12 cellular contexts compared by ENCODE assay signal in genomic region chr13:26476111-26476743, GRCh38.
DNase-seq lines count a peak whose midpoint lies in the region; ATAC-seq and TF ChIP-seq lines count a peak whose summit lies in the region.
"Had no signal": no experiment of that assay in that cellular context is flagged by ENCODE, and none has a peak within 500 bp of the region (broad histone marks: within the 10 kb centered on the region; RNA-seq: fewer than 3 reads in every experiment).

No MANE protein-coding gene starts in this region.

- no peaks in the 10 kb centered on the region for H3K27me3 Mint-ChIP-seq in activated naive CD8-positive, alpha-beta T cell treated with anti-CD3 and anti-CD28 coated beads, Interleukin-2, amount 50 U/mL, for 24 hours

- no peaks in the 10 kb centered on the region for H3K36me3 Mint-ChIP-seq in activated naive CD8-positive, alpha-beta T cell treated with anti-CD3 and anti-CD28 coated beads, Interleukin-2, amount 50 U/mL, for 24 hours (ENCODE audit: low read depth)

- TF ChIP-seq CTCF in A673 (conservative IDR thresholded peaks at IDR 0.05; ENCODE audit: low read depth, low read length) (no peak), PC-9 (conservative IDR thresholded peaks at IDR 0.05) (no peak)

- H3K9me3 ChIP-seq in HUES48 (ENCODE audit: control insufficient read depth, insufficient read depth, low read length) (no peaks in the 10 kb centered on the region), A673 (ENCODE audit: low read depth, low read length, poor library complexity, severe bottlenecking) (no peaks in the 10 kb centered on the region), PC-9 (ENCODE audit: insufficient read depth, low read depth) (no peaks in the 10 kb centered on the region)
- H3K9me3 ChIP-seq: vagina had no signal

- intact Hi-C loops in A673 (cut with micrococcal nuclease; ENCODE audit: unreplicated experiment): no loop called here
- intact Hi-C loops in PC-9 (cut with micrococcal nuclease; ENCODE audit: unreplicated experiment): no loop called here

- no peaks in the 10 kb centered on the region for H3K36me3 ChIP-seq in HUES48 (ENCODE audit: control insufficient read depth, insufficient read depth, low read length)
- H3K36me3 ChIP-seq in A673 (ENCODE audit: insufficient read depth, low read length, poor library complexity, severe bottlenecking): no peaks in the 10 kb centered on the region
- no peaks in the 10 kb centered on the region for H3K36me3 ChIP-seq in PC-9 (ENCODE audit: low read depth)
- H3K36me3 ChIP-seq: vagina had no signal

- H3K9me2 ChIP-seq in PC-9 (ENCODE audit: insufficient read depth): no peaks in the 10 kb centered on the region

- peaks cover 13% of the 10 kb centered on the region for H3K4me1 Mint-ChIP-seq in activated naive CD8-positive, alpha-beta T cell treated with anti-CD3 and anti-CD28 coated beads, Interleukin-2, amount 50 U/mL, for 24 hours

- CTCF ChIA-PET in A673 (lab: Charles Lee): interaction anchor here (0.7 kb wide), 1 partner anchor 130 kb away, joined by 3 read pairs; no protein-coding TSS in a partner anchor
- CTCF ChIA-PET in PC-9 (lab: Charles Lee): no interaction called here

- H3K4me1 ChIP-seq in HUES48 (ENCODE audit: control insufficient read depth, insufficient read depth, low read length) (peaks cover 25% of the 10 kb centered on the region), A673 (ENCODE audit: insufficient read depth, low read length, poor library complexity, severe bottlenecking) (no peaks in the 10 kb centered on the region), PC-9 (replicated peaks; ENCODE audit: insufficient read depth) (peaks cover 14% of the 10 kb centered on the region)
- H3K4me1 ChIP-seq: vagina had no signal

- H2AFZ ChIP-seq in PC-9: no peak overlapping the region

- H3K4me3 Mint-ChIP-seq in activated naive CD8-positive, alpha-beta T cell treated with anti-CD3 and anti-CD28 coated beads, Interleukin-2, amount 50 U/mL, for 24 hours: peak overlapping the region; percentile 34

- H3K4me2 ChIP-seq in PC-9: no peak overlapping the region

- ATAC-seq in activated naive CD8-positive, alpha-beta T cell treated with anti-CD3 and anti-CD28 coated beads, Interleukin-2, amount 50 U/mL, for 24 hours: peak; percentile 75

- POLR2A ChIA-PET in A673 (lab: Charles Lee; ENCODE audit: low non-redundant PET) (no interaction called here), PC-9 (lab: Charles Lee; ENCODE audit: unreplicated experiment) (no interaction called here)

- BruUV-seq in A673 (replicated peaks; lab: Mats Ljungman, UMichigan) (no TSS peak), PC-9 (replicated peaks; lab: Mats Ljungman, UMichigan) (no TSS peak)

- H4K20me1 ChIP-seq in PC-9 (ENCODE audit: insufficient read depth): no peaks in the 10 kb centered on the region

- peak; percentile 18 for DNase-seq in activated naive CD8-positive, alpha-beta T cell treated with anti-CD3 and anti-CD28 coated beads, Interleukin-2, amount 50 U/mL, for 24 hours
- no peak for DNase-seq in skeletal muscle cell (ENCODE audit: low read depth)
- no peak for DNase-seq in A673 (ENCODE audit: low spot score)
- DNase-seq in PC-9: no peak
- DNase-seq in germinal center (ENCODE audit: low spot score): no peak
- DNase-seq in DMS53 (lab: John Stamatoyannopoulos, UW): no peak
- DNase-seq: effector CD4-positive, alpha-beta T cell; NCI-H1105; retina had no signal

- no peaks in the 10 kb centered on the region; the same call in 1 of the 2 replicates for H3F3A ChIP-seq in PC-9 (ENCODE audit: insufficient read depth, low read depth)

- H3K27ac ChIP-seq in HUES48 (ENCODE audit: low read depth, low read length) (peak overlapping the region; percentile 94), A673 (ENCODE audit: low read depth, low read length, poor library complexity, severe bottlenecking) (no peak overlapping the region), PC-9 (no peak overlapping the region)
- H3K27ac ChIP-seq: vagina had no signal

- peak overlapping the region; percentile 48 for H3K4me3 ChIP-seq in HUES48 (ENCODE audit: low read depth, low read length)
- H3K4me3 ChIP-seq in iPS-11a (ENCODE audit: low read depth, low read length): peak overlapping the region; percentile 17
- H3K4me3 ChIP-seq in skeletal muscle cell (ENCODE audit: low read depth, low read length): peak overlapping the region; percentile 25
- H3K4me3 ChIP-seq in A673 (ENCODE audit: low read depth, low read length, poor library complexity, severe bottlenecking): no peak overlapping the region
- H3K4me3 ChIP-seq in PC-9: no peak overlapping the region
- H3K4me3 ChIP-seq: vagina had no signal

- no peaks in the 10 kb centered on the region for H3K79me2 ChIP-seq in PC-9 (ENCODE audit: low read depth)

- no peaks in the 10 kb centered on the region for H3K9me3 Mint-ChIP-seq in activated naive CD8-positive, alpha-beta T cell treated with anti-CD3 and anti-CD28 coated beads, Interleukin-2, amount 50 U/mL, for 24 hours

- peak overlapping the region; percentile 4; the same call in 1 of the 2 replicates for H3K9ac ChIP-seq in HUES48 (ENCODE audit: low read depth, low read length)

- no peaks in the 10 kb centered on the region for H3K27me3 ChIP-seq in HUES48 (ENCODE audit: control insufficient read depth, insufficient read depth, low read length)
- no peaks in the 10 kb centered on the region for H3K27me3 ChIP-seq in A673 (replicated peaks; ENCODE audit: insufficient read depth, low read depth, low read length, poor library complexity)
- H3K27me3 ChIP-seq in PC-9 (ENCODE audit: insufficient read depth, low read depth): no peaks in the 10 kb centered on the region
- H3K27me3 ChIP-seq: vagina had no signal

- H3K27ac Mint-ChIP-seq in activated naive CD8-positive, alpha-beta T cell treated with anti-CD3 and anti-CD28 coated beads, Interleukin-2, amount 50 U/mL, for 24 hours: peak overlapping the region; percentile 34

Comparison
In these comparisons a context has a peak if more than half of its experiments do, and no peak if none do; other contexts are left out.
1. H3K4me3 ChIP-seq: peak in HUES48 (single experiment), iPS-11a (single experiment) and skeletal muscle cell (single experiment); none in A673 (single experiment) and PC-9 (single experiment).